ENCODE assay signal across 24 cellular contexts in the genomic region with DNA sequence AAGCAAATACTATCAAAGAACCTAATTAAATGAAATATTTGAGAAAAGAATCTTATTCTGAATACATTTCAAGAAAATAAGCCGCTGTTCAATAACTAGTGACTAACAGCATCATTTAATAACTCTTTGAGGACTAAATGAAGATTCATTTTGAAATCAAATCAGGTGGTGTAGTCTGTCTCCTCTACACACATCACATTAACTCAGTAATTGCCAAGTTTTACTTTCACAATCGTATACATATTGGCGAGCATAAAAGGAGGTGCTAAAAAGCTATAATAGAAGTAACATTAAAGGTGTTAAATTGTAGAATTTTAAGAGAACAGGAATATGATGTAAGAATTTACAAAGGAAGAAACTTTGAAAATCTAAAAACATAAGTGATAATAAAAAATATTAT.
"Had no signal": no experiment of that assay in that cellular context is flagged by ENCODE, and none has a peak within 500 bp of the region (broad histone marks: within the 10 kb centered on the region; RNA-seq: fewer than 3 reads in every experiment).

No MANE protein-coding gene starts in this region.

- H3K27ac Mint-ChIP-seq: naive thymus-derived CD4-positive, alpha-beta T cell; natural killer cell treated with Interleukin-12 subunit alpha and Interleukin-12 subunit beta and Interleukin-15 and Interleukin-18, amount 100 ng/mL, for 72 hours; progenitor cell of endocrine pancreas; stimulated activated effector memory CD8-positive, alpha-beta T cell treated with anti-CD3 and anti-CD28 coated beads, Interleukin-12 subunit alpha, Interleukin-12 subunit beta, amount 100 ng/mL, for 72 hours; stimulated activated naive CD8-positive, alpha-beta T cell treated with anti-CD3 and anti-CD28 coated beads, Interleukin-15, Interleukin-2, amounts not matched to agents 100 ng/mL and 50 ng/mL, for 24 hours had no signal

- H3K9me3 ChIP-seq: left lung, mucosa of descending colon, ovary, right atrium auricular region, sigmoid colon, suprapubic skin, thoracic aorta, tibial artery, upper lobe of right lung had no signal

- H3K27me3 ChIP-seq: left lung, ovary, right atrium auricular region, sigmoid colon, spleen, suprapubic skin, tibial artery, upper lobe of right lung had no signal

- H3K36me3 Mint-ChIP-seq: naive thymus-derived CD4-positive, alpha-beta T cell; natural killer cell treated with Interleukin-12 subunit alpha and Interleukin-12 subunit beta and Interleukin-15 and Interleukin-18, amount 100 ng/mL, for 72 hours; stimulated activated effector memory CD8-positive, alpha-beta T cell treated with anti-CD3 and anti-CD28 coated beads, Interleukin-12 subunit alpha, Interleukin-12 subunit beta, amount 100 ng/mL, for 72 hours had no signal

- ATAC-seq: left cardiac atrium; left lung; mucosa of descending colon; naive thymus-derived CD4-positive, alpha-beta T cell; natural killer cell treated with Interleukin-12 subunit alpha and Interleukin-12 subunit beta and Interleukin-15 and Interleukin-18, amount 100 ng/mL, for 72 hours; stimulated activated effector memory CD8-positive, alpha-beta T cell treated with anti-CD3 and anti-CD28 coated beads, Interleukin-12 subunit alpha, Interleukin-12 subunit beta, amount 100 ng/mL, for 72 hours; upper lobe of right lung had no signal

- H3K27ac ChIP-seq: left lung, ovary, right atrium auricular region, sigmoid colon, spleen, suprapubic skin, thoracic aorta, tibial artery, upper lobe of right lung had no signal

- H3K4me3 ChIP-seq: left lung, lung, mucosa of descending colon, ovary, right atrium auricular region, sigmoid colon, spleen, suprapubic skin, thoracic aorta, tibial artery, upper lobe of right lung had no signal

- DNase-seq: hippocampal formation; kidney glomerular epithelial cell; left cardiac atrium; left lung; midbrain; mucosa of descending colon; naive thymus-derived CD4-positive, alpha-beta T cell; ovary; sigmoid colon; small intestine; spleen; stimulated activated CD4-positive, alpha-beta T cell treated with anti-CD3 and anti-CD28 coated beads, Interleukin-4, amount 100 ng/mL, for 24 hours; stimulated activated naive CD4-positive, alpha-beta T cell; tibial artery; trophoblast cell; upper lobe of right lung had no signal

- H3K27me3 Mint-ChIP-seq: naive thymus-derived CD4-positive, alpha-beta T cell; natural killer cell treated with Interleukin-12 subunit alpha and Interleukin-12 subunit beta and Interleukin-15 and Interleukin-18, amount 100 ng/mL, for 72 hours; progenitor cell of endocrine pancreas; stimulated activated naive CD8-positive, alpha-beta T cell treated with anti-CD3 and anti-CD28 coated beads, Interleukin-15, Interleukin-2, amounts not matched to agents 100 ng/mL and 50 ng/mL, for 24 hours had no signal

- H3K4me3 Mint-ChIP-seq: naive thymus-derived CD4-positive, alpha-beta T cell; natural killer cell treated with Interleukin-12 subunit alpha and Interleukin-12 subunit beta and Interleukin-15 and Interleukin-18, amount 100 ng/mL, for 72 hours; stimulated activated effector memory CD8-positive, alpha-beta T cell treated with anti-CD3 and anti-CD28 coated beads, Interleukin-12 subunit alpha, Interleukin-12 subunit beta, amount 100 ng/mL, for 72 hours; stimulated activated naive CD8-positive, alpha-beta T cell treated with anti-CD3 and anti-CD28 coated beads, Interleukin-15, Interleukin-2, amounts not matched to agents 100 ng/mL and 50 ng/mL, for 24 hours had no signal

- H3K36me3 ChIP-seq: left lung, ovary, right atrium auricular region, sigmoid colon, spleen, suprapubic skin, thoracic aorta, tibial artery, upper lobe of right lung had no signal

- H3K4me1 Mint-ChIP-seq: naive thymus-derived CD4-positive, alpha-beta T cell; stimulated activated effector memory CD8-positive, alpha-beta T cell treated with anti-CD3 and anti-CD28 coated beads, Interleukin-12 subunit alpha, Interleukin-12 subunit beta, amount 100 ng/mL, for 72 hours had no signal

- H3K4me1 ChIP-seq: left lung, right atrium auricular region, sigmoid colon, spleen, suprapubic skin, tibial artery, upper lobe of right lung had no signal
